8 cellular contexts compared by ENCODE assay signal in the genomic region with DNA sequence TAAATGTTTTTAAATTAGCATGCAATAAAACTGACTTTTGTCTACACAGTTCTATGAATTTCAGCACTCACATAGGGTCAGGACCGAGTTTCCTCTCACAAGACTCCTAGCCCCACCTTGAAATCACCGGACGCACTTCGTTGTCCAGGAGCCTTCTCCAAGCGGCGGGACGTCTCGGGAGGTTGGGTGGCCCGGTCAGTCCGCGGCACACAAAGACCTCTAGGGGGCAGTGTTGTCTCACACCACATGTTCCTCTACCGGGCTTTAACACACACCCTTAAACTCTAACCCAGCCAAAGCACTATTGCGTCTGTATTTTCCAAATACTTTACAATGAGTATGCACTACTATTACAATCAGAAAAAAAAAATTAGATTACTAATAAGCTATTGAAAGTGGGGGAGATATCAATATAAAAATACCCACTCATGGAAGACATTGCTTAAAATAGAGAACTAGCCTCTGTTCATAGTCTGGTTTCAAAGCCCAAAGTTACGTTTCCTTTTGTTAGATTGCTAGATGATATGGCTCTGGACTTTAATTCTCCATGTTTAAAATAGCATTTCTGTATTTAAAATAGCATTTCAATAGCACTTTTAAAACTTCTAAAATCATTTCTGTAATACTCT. TPM values are rescaled to one million over a fixed set of nuclear protein-coding genes. Genes with fewer than 3 reads are reported as not detected.
DNase-seq lines count a peak whose midpoint lies in the region; ATAC-seq and TF ChIP-seq lines count a peak whose summit lies in the region.
"Not testable (repeated sequence)": the region's sequence is repeated elsewhere in the genome, so short reads cannot be mapped to it uniquely, and the experiment has no call there.

No MANE protein-coding gene starts in this region.

- TF ChIP-seq EP300 in Ishikawa (IDR thresholded peaks at IDR 0.05; ENCODE audit: borderline replicate concordance) = not testable (repeated sequence)

- peak; percentile 80 for ATAC-seq in GM21737 (IDR thresholded peaks at IDR 0.05; ENCODE audit: unreplicated experiment)
- peak; percentile 90 to 91 for ATAC-seq in activated naive CD4-positive, alpha-beta T cell treated with anti-CD3 and anti-CD28 coated beads, Interleukin-2, amount 50 U/mL, for 72 hours

- H3K9me3 ChIP-seq in neutrophil = not testable (repeated sequence)

- peak; percentile 64 for TF ChIP-seq CTCF in neutrophil (IDR thresholded peaks at IDR 0.05)

- not testable (repeated sequence) for H3K27ac ChIP-seq in neutrophil

- H3K27me3 ChIP-seq in neutrophil = not testable (repeated sequence)

- not testable (repeated sequence) for H3K4me3 ChIP-seq in neutrophil (ENCODE audit: low read depth in 1 of 2, low read length in 1 of 2)

- TF ChIP-seq RAD21 in Ishikawa (IDR thresholded peaks at IDR 0.05; ENCODE audit: low read depth) = peak; percentile 54

- not testable (repeated sequence) for H3K36me3 Mint-ChIP-seq in activated naive CD4-positive, alpha-beta T cell treated with anti-CD3 and anti-CD28 coated beads, Interleukin-2, amount 50 U/mL, for 72 hours

- not testable (repeated sequence) for H3K36me3 ChIP-seq in neutrophil

- H3K27ac Mint-ChIP-seq in activated naive CD4-positive, alpha-beta T cell treated with anti-CD3 and anti-CD28 coated beads, Interleukin-2, amount 50 U/mL, for 72 hours = peak overlapping the region in 1 of 2 donors; percentile 36

- not testable (repeated sequence) for H3K4me1 ChIP-seq in neutrophil (ENCODE audit: control insufficient read depth in 1 of 2, insufficient read depth in 1 of 2, low read depth in 1 of 2, low read length in 1 of 2)

- DNase-seq in DMS53 treated with DMSO at 0.1 percent for 48 hours (lab: John Stamatoyannopoulos, UW; ENCODE audit: unreplicated experiment) (peak; percentile 20), T-helper 1 cell (peak; percentile 13 to 54 (median 35)), germinal center (ENCODE audit: low spot score) (peak; percentile 22)
- DNase-seq in activated naive CD4-positive, alpha-beta T cell treated with anti-CD3 and anti-CD28 coated beads, Interleukin-2, amount 50 U/mL, for 72 hours (ENCODE audit: low spot score in 2 of 2) = peak; percentile 56 to 69
- peak; percentile 20 to 38 for DNase-seq in stimulated activated CD8-positive, alpha-beta memory T cell treated with anti-CD3 and anti-CD28 coated beads, Interleukin-7, amount 100 ng/mL, for 48 hours (ENCODE audit: extremely low read depth in 1 of 2, low read depth in 1 of 2)

- not testable (repeated sequence) for H3K9me3 Mint-ChIP-seq in activated naive CD4-positive, alpha-beta T cell treated with anti-CD3 and anti-CD28 coated beads, Interleukin-2, amount 50 U/mL, for 72 hours

RNA-seq across cellular contexts. Expression of gene NUTM2E, which starts 47.1 kb away (rescaled TPM):
- not detected for total RNA-seq in activated naive CD4-positive, alpha-beta T cell treated with anti-CD3 and anti-CD28 coated beads, Interleukin-2, amount 50 U/mL, for 72 hours
